In genomic region chr3:41522620-41523019, GRCh38 we compare ENCODE assay signal across 13 cellular contexts.
DNase-seq lines count a peak whose midpoint lies in the region; ATAC-seq and TF ChIP-seq lines count a peak whose summit lies in the region.
"Had no signal": no experiment of that assay in that cellular context is flagged by ENCODE, and none has a peak within 500 bp of the region (broad histone marks: within the 10 kb centered on the region; RNA-seq: fewer than 3 reads in every experiment).

No MANE protein-coding gene starts in this region.

- no peak overlapping the region for H3K4me2 ChIP-seq in GM23338

- POLR2A ChIA-PET in activated CD4-positive, alpha-beta T cell treated with anti-CD3 and anti-CD28 coated beads, Interleukin-2, amount 10 ng/mL, durations not matched to agents 7 days and 5 days (lab: Charles Lee), result no interaction called here

- TF ChIP-seq CTCF in GM23338 (conservative IDR thresholded peaks at IDR 0.05; ENCODE audit: low read depth in 2 of 2), result no peak

- no peaks in the 10 kb centered on the region for H3K36me3 ChIP-seq in GM23338 (ENCODE audit: insufficient read depth)
- H3K36me3 ChIP-seq: heart right ventricle had no signal

- DNase-seq in dedifferentiated amniotic fluid mesenchymal stem cell (ENCODE audit: extremely low spot score) (peak; percentile 30), GM03348 (ENCODE audit: low spot score) (no peak), NCI-H1092 treated with DMSO at 0.1 percent for 48 hours (lab: John Stamatoyannopoulos, UW) (no peak), GM23338 (ENCODE audit: low spot score) (no peak)
- no peak for DNase-seq in activated CD4-positive, alpha-beta T cell treated with anti-CD3 and anti-CD28 coated beads, Interleukin-2, amount 10 ng/mL, durations not matched to agents 7 days and 5 days
- DNase-seq: activated CD4-positive, alpha-beta T cell treated with anti-CD3 and anti-CD28 coated beads for 4 hours; COR-L47; heart right ventricle had no signal

- H3K36me3 Mint-ChIP-seq in activated CD4-positive, alpha-beta T cell treated with anti-CD3 and anti-CD28 coated beads, Interleukin-2, amount 10 ng/mL, durations not matched to agents 7 days and 5 days (ENCODE audit: low read depth), result no peaks in the 10 kb centered on the region
- H3K36me3 Mint-ChIP-seq in GM23338 (ENCODE audit: low read depth), result no peaks in the 10 kb centered on the region
- H3K36me3 Mint-ChIP-seq: activated naive CD4-positive, alpha-beta T cell treated with anti-CD3 and anti-CD28 coated beads, Interleukin-2, amount 50 U/mL, for 72 hours had no signal

- no peak overlapping the region for H3K27ac Mint-ChIP-seq in activated CD4-positive, alpha-beta T cell treated with anti-CD3 and anti-CD28 coated beads, Interleukin-2, amount 10 ng/mL, durations not matched to agents 7 days and 5 days
- no peak overlapping the region for H3K27ac Mint-ChIP-seq in GM23338
- H3K27ac Mint-ChIP-seq: activated naive CD4-positive, alpha-beta T cell treated with anti-CD3 and anti-CD28 coated beads, Interleukin-2, amount 50 U/mL, for 72 hours had no signal

- H3K27me3 ChIP-seq in GM23338 (ENCODE audit: insufficient read depth), result no peaks in the 10 kb centered on the region
- H3K27me3 ChIP-seq: heart right ventricle had no signal

- ATAC-seq in GM18517 (IDR thresholded peaks at IDR 0.05; ENCODE audit: unreplicated experiment), result peak; percentile 61
- peak; percentile 72 for ATAC-seq in GM21423 (IDR thresholded peaks at IDR 0.05; ENCODE audit: unreplicated experiment)
- peak; percentile 84 for ATAC-seq in HG03097 (IDR thresholded peaks at IDR 0.05; ENCODE audit: low FRiP score, unreplicated experiment)
- ATAC-seq in GM23338, result no peak
- ATAC-seq: activated naive CD4-positive, alpha-beta T cell treated with anti-CD3 and anti-CD28 coated beads, Interleukin-2, amount 50 U/mL, for 72 hours; heart right ventricle; K562 had no signal

- no peak overlapping the region for H3K4me3 ChIP-seq in GM23338
- H3K4me3 ChIP-seq: heart right ventricle, K562 had no signal

- H3K9me2 ChIP-seq in GM23338 (ENCODE audit: insufficient read depth), result no peaks in the 10 kb centered on the region

- no peak overlapping the region for H2AFZ ChIP-seq in GM23338

- no peaks in the 10 kb centered on the region for H3K27me3 Mint-ChIP-seq in activated CD4-positive, alpha-beta T cell treated with anti-CD3 and anti-CD28 coated beads, Interleukin-2, amount 10 ng/mL, durations not matched to agents 7 days and 5 days
- H3K27me3 Mint-ChIP-seq in GM23338 (ENCODE audit: insufficient read depth, low read depth, poor library complexity), result no peaks in the 10 kb centered on the region

- H3K4me3 Mint-ChIP-seq in activated CD4-positive, alpha-beta T cell treated with anti-CD3 and anti-CD28 coated beads, Interleukin-2, amount 10 ng/mL, durations not matched to agents 7 days and 5 days, result no peak overlapping the region
- no peak overlapping the region for H3K4me3 Mint-ChIP-seq in GM23338

- H3F3A ChIP-seq in GM23338 (replicated peaks; ENCODE audit: low read depth), result no peaks in the 10 kb centered on the region

- no peaks in the 10 kb centered on the region for H3K4me1 ChIP-seq in GM23338 (ENCODE audit: insufficient read depth)

- H4K20me1 ChIP-seq in GM23338 (replicated peaks; ENCODE audit: insufficient read depth), result no peaks in the 10 kb centered on the region

- CTCF ChIA-PET in activated CD4-positive, alpha-beta T cell treated with anti-CD3 and anti-CD28 coated beads, Interleukin-2, amount 10 ng/mL, durations not matched to agents 7 days and 5 days (lab: Charles Lee), result no interaction called here

- peaks cover 12% of the 10 kb centered on the region for H3K4me1 Mint-ChIP-seq in activated CD4-positive, alpha-beta T cell treated with anti-CD3 and anti-CD28 coated beads, Interleukin-2, amount 10 ng/mL, durations not matched to agents 7 days and 5 days
- H3K4me1 Mint-ChIP-seq in GM23338, result peaks cover 16% of the 10 kb centered on the region

- no peaks in the 10 kb centered on the region for H3K79me2 ChIP-seq in GM23338 (replicated peaks; ENCODE audit: insufficient read depth)

- no peaks in the 10 kb centered on the region for H3K9me3 Mint-ChIP-seq in activated CD4-positive, alpha-beta T cell treated with anti-CD3 and anti-CD28 coated beads, Interleukin-2, amount 10 ng/mL, durations not matched to agents 7 days and 5 days
- no peaks in the 10 kb centered on the region for H3K9me3 Mint-ChIP-seq in GM23338
- H3K9me3 Mint-ChIP-seq: activated naive CD4-positive, alpha-beta T cell treated with anti-CD3 and anti-CD28 coated beads, Interleukin-2, amount 50 U/mL, for 72 hours had no signal

- no peak overlapping the region for H3K27ac ChIP-seq in GM23338 (ENCODE audit: low read depth)

TF ChIP-seq in GM23338, 12 proteins besides CTCF, POLR2A, EP300 and RAD21:
- no peak for TF ChIP-seq EZH2 (IDR thresholded peaks at IDR 0.05; ENCODE audit: low read depth, unreplicated experiment)
TF ChIP-seq in GM23338: peak in this region for 0.
